24 cellular contexts compared by ENCODE assay signal in the genomic region with DNA sequence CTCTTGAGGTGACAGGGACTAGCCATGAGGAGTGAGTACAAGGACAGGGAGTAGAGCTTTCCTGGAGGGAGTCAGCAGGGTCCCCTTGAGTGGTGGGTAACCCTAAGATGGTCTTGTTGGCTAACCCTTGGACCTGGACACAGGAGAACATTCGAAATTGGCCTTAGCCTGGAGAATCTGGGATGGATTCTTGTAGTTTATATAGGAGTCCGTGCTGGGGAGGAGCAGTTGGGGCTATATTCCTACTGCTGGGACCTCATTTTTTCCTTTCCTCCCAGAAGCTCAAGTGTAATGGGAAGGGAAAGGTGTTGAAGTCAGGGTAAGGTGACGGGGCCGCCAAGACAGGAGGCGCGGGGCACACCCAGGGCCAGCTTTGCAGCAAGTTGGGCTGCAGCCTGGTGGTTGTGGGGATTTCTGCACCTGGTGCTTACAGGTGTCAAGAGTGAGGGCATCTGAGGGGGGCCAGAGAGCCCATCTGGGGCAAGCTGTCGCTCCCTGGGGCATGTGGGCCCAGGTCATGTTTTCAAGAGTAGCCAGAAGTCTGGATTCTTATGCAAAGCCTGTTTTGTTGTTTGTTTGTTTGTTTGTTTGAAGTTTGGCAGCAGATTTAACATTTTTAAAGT. TPM values are rescaled to one million over a fixed set of nuclear protein-coding genes. Genes with fewer than 3 reads are reported as not detected.
DNase-seq lines count a peak whose midpoint lies in the region; ATAC-seq and TF ChIP-seq lines count a peak whose summit lies in the region.
"Had no signal": no experiment of that assay in that cellular context is flagged by ENCODE, and none has a peak within 500 bp of the region (broad histone marks: within the 10 kb centered on the region; RNA-seq: fewer than 3 reads in every experiment).

No MANE protein-coding gene starts in this region.

- H3K4me1 ChIP-seq in breast epithelium (peaks cover 3 to 16% of the 10 kb centered on the region in 2 donors), foreskin keratinocyte (peaks cover 22% of the 10 kb centered on the region)

- H3K27ac Mint-ChIP-seq in MCF 10A (ENCODE audit: low read depth, unreplicated experiment) = no peak overlapping the region
- H3K27ac Mint-ChIP-seq: activated T-helper 17 cell treated with anti-CD3 and anti-CD28 coated beads, Interleukin-2, amount 50 U/mL, for 72 hours; CD4-positive, CD25-positive, alpha-beta regulatory T cell; stimulated activated naive CD8-positive, alpha-beta T cell treated with anti-CD3 and anti-CD28 coated beads, Interleukin-15, amount 100 ng/mL, for 72 hours had no signal

- H3K36me3 Mint-ChIP-seq in MCF 10A (ENCODE audit: insufficient read depth, unreplicated experiment) = peaks cover 6% of the 10 kb centered on the region
- H3K36me3 Mint-ChIP-seq: CD4-positive, CD25-positive, alpha-beta regulatory T cell had no signal

- H3K27me3 ChIP-seq in breast epithelium (no peaks in the 10 kb centered on the region), foreskin keratinocyte (no peaks in the 10 kb centered on the region)
- H3K27me3 ChIP-seq: upper lobe of left lung had no signal

- no peaks in the 10 kb centered on the region for H3K27me3 Mint-ChIP-seq in MCF 10A (ENCODE audit: insufficient read depth, unreplicated experiment)

- no peak for TF ChIP-seq CTCF in MCF 10A (IDR thresholded peaks at IDR 0.05; ENCODE audit: unreplicated experiment)
- no peak for TF ChIP-seq CTCF in breast epithelium (IDR thresholded peaks at IDR 0.05)
- TF ChIP-seq CTCF in RWPE1 (conservative IDR thresholded peaks at IDR 0.05; ENCODE audit: low read depth) = no peak
- peak; percentile 19 for TF ChIP-seq CTCF in foreskin keratinocyte (conservative IDR thresholded peaks at IDR 0.05)

- TF ChIP-seq POLR2A in breast epithelium (IDR thresholded peaks at IDR 0.05) = no peak

- no peaks in the 10 kb centered on the region for H3K36me3 ChIP-seq in breast epithelium
- H3K36me3 ChIP-seq: upper lobe of left lung had no signal

- CTCF ChIA-PET in MCF 10A (lab: Yijun Ruan, JAX) (interaction anchor here (0.5 to 1.7 kb wide), 3 partner anchors 97 to 232 kb away, joined by 3 to 8 read pairs (median 5); no protein-coding TSS in a partner anchor), RWPE1 (lab: Yijun Ruan, JAX) (interaction anchor here (0.5 kb wide), 1 partner anchor 40 kb away, joined by 4 read pairs; no protein-coding TSS in a partner anchor)

- in situ Hi-C loops in ACHN (cut with HindIII; ENCODE audit: low pct_ligation_motif_present, low pct_unique_long_range_greater_than_20kb, low sequenced_read_pairs) = no loop called here

- H3K4me1 Mint-ChIP-seq in MCF 10A (ENCODE audit: insufficient read depth, unreplicated experiment) = peaks cover 32% of the 10 kb centered on the region

- no peaks in the 10 kb centered on the region for H3K9me3 Mint-ChIP-seq in MCF 10A (ENCODE audit: unreplicated experiment)
- H3K9me3 Mint-ChIP-seq: activated T-helper 17 cell treated with anti-CD3 and anti-CD28 coated beads, Interleukin-2, amount 50 U/mL, for 72 hours; CD4-positive, CD25-positive, alpha-beta regulatory T cell; stimulated activated naive CD8-positive, alpha-beta T cell treated with anti-CD3 and anti-CD28 coated beads, Interleukin-15, amount 100 ng/mL, for 72 hours had no signal

- intact Hi-C loops in MCF 10A (cut with micrococcal nuclease) = loop anchor here (10.0 kb wide), 1 partner anchor 232 kb away; a partner anchor contains a TSS
- intact Hi-C loops in breast epithelium (cut with DNase I; ENCODE audit: low total_unique reads) = no loop called here

- H3K4me3 Mint-ChIP-seq in MCF 10A (ENCODE audit: unreplicated experiment) = peak overlapping the region; percentile 16
- H3K4me3 Mint-ChIP-seq: activated T-helper 17 cell treated with anti-CD3 and anti-CD28 coated beads, Interleukin-2, amount 50 U/mL, for 72 hours; CD4-positive, CD25-positive, alpha-beta regulatory T cell; stimulated activated naive CD8-positive, alpha-beta T cell treated with anti-CD3 and anti-CD28 coated beads, Interleukin-15, amount 100 ng/mL, for 72 hours had no signal

- no TSS peak for BruUV-seq in MCF 10A (replicated peaks; lab: Mats Ljungman, UMichigan)

- no peaks in the 10 kb centered on the region for H3K9me3 ChIP-seq in breast epithelium
- H3K9me3 ChIP-seq: A549, upper lobe of left lung had no signal

- POLR2A ChIA-PET in MCF 10A (lab: Yijun Ruan, JAX) (interaction anchor here (0.8 to 2.6 kb wide), 3 partner anchors 25 to 53 kb away, joined by 3 to 6 read pairs (median 5); no protein-coding TSS in a partner anchor), RWPE1 (lab: Yijun Ruan, JAX; ENCODE audit: low non-redundant PET) (no interaction called here)

- no peak overlapping the region for H3K4me3 ChIP-seq in breast epithelium
- H3K4me3 ChIP-seq: A549, upper lobe of left lung had no signal

- ATAC-seq in foreskin keratinocyte (no peak), GM18519 (IDR thresholded peaks at IDR 0.05; ENCODE audit: low FRiP score, unreplicated experiment) (no peak)
- no peak for ATAC-seq in activated CD4-positive, CD25-positive, alpha-beta regulatory T cell treated with anti-CD3 and anti-CD28 coated beads, Interleukin-2, amount 50 U/mL, for 24 hours
- ATAC-seq: A549; activated T-helper 17 cell treated with anti-CD3 and anti-CD28 coated beads, Interleukin-2, amount 50 U/mL, for 72 hours; right cardiac atrium; Right ventricle myocardium inferior; stimulated activated naive CD8-positive, alpha-beta T cell treated with anti-CD3 and anti-CD28 coated beads, Interleukin-15, amount 100 ng/mL, for 72 hours had no signal

- H3K27ac ChIP-seq in breast epithelium (no peak overlapping the region), RWPE1 (peak overlapping the region; percentile 93), foreskin keratinocyte (peak overlapping the region; percentile 37)
- H3K27ac ChIP-seq: A549, upper lobe of left lung had no signal

- DNase-seq in MCF 10A (ENCODE audit: unreplicated experiment) = no peak
- no peak for DNase-seq in breast epithelium (ENCODE audit: low spot score in 2 of 2)
- DNase-seq in RWPE1 (ENCODE audit: low spot score) = no peak
- DNase-seq in foreskin keratinocyte = no peak
- no peak for DNase-seq in ACHN
- DNase-seq in HUDEP-2 (lab: John Stamatoyannopoulos, UW; ENCODE audit: unreplicated experiment in 76 of 76) = no peak
- DNase-seq: activated CD4-positive, CD25-positive, alpha-beta regulatory T cell treated with anti-CD3 and anti-CD28 coated beads, Interleukin-2, amount 50 U/mL, for 72 hours; amygdala; CD4-positive, CD25-positive, alpha-beta regulatory T cell; DMS79; KBM-7; kidney glomerular epithelial cell; NCI-H1105; NCI-H2171 treated with DMSO at 0.1 percent for 48 hours; nucleus accumbens; right cardiac atrium; stimulated activated naive CD8-positive, alpha-beta T cell treated with anti-CD3 and anti-CD28 coated beads, Interleukin-15, amount 100 ng/mL, for 72 hours; T-helper 2 cell; upper lobe of left lung had no signal

RNA-seq across cellular contexts. Expression of a gene that starts 5.1 kb away (rescaled TPM):
- total RNA-seq in MCF 10A (2022) (17.9 and 18.1 TPM in 2 replicates), breast epithelium (10 to 100 TPM in 1 of 3 donors, 1 to 10 TPM in 2; 6.2 to 13.5 (median 8.8) TPM), foreskin keratinocyte (18.2 and 23.2 TPM in 2 replicates)
- 5.4 and 7.8 TPM in 2 replicates for polyA plus RNA-seq in foreskin keratinocyte

RNA-seq across cellular contexts. Expression of a gene that starts 51.7 kb away (rescaled TPM):
- total RNA-seq in MCF 10A (2022) = 34.2 and 35.6 TPM in 2 replicates
- total RNA-seq in breast epithelium = 10 to 100 TPM; 21.1 to 31.1 (median 28.2) TPM
- 19.2 and 24.2 TPM in 2 replicates for total RNA-seq in foreskin keratinocyte
- polyA plus RNA-seq in foreskin keratinocyte = 12.5 and 13.5 TPM in 2 replicates

Comparison
In these comparisons a context has a peak if more than half of its experiments do, and no peak if none do; other contexts are left out.
1. H3K27ac ChIP-seq: peak in RWPE1 (single experiment) and foreskin keratinocyte (single experiment); none in breast epithelium (0 of 2).